In genomic region chr3:126208182-126208581, GRCh38 we compare ENCODE assay signal across 19 cellular contexts. TPM values are rescaled to one million over a fixed set of nuclear protein-coding genes. Genes with fewer than 3 reads are reported as not detected.
A peak's percentile ranks its signal among the peaks of the same experiment; 100 is the strongest.
DNase-seq lines count a peak whose midpoint lies in the region; ATAC-seq, FAIRE-seq and TF ChIP-seq lines count a peak whose summit lies in the region.
"Had no signal": no experiment of that assay in that cellular context is flagged by ENCODE, and none has a peak within 500 bp of the region (broad histone marks: within the 10 kb centered on the region; RNA-seq: fewer than 3 reads in every experiment).

No MANE protein-coding gene starts in this region.

- H2BK5ac ChIP-seq in IMR-90 (ENCODE audit: low read depth, low read length, poor library complexity, severe bottlenecking), result peak overlapping the region; percentile 82

- H3K9me1 ChIP-seq in IMR-90 (ENCODE audit: insufficient read depth, low read length), result peaks cover 2% of the 10 kb centered on the region; the same call in 1 of the 2 replicates
- no peaks in the 10 kb centered on the region for H3K9me1 ChIP-seq in keratinocyte (ENCODE audit: control insufficient read depth, extremely low read depth, insufficient read depth, low read length)

- peak overlapping the region; percentile 92 for H3K14ac ChIP-seq in IMR-90 (replicated peaks; ENCODE audit: low read depth, low read length)

- peak overlapping the region; percentile 90 for H4K91ac ChIP-seq in IMR-90 (ENCODE audit: insufficient read depth, low read depth, low read length)

- peak overlapping the region; percentile 71; the same call in 1 of the 2 replicates for H3K18ac ChIP-seq in IMR-90 (ENCODE audit: low read depth, low read length)

- peak overlapping the region; percentile 61; the same call in 1 of the 2 replicates for H4K5ac ChIP-seq in IMR-90 (ENCODE audit: low read depth, low read length)

- no peak for TF ChIP-seq POLR2A in IMR-90 (IDR thresholded peaks at IDR 0.05; ENCODE audit: low read depth, low read length)

- H3K9me3 ChIP-seq in IMR-90 (ENCODE audit: control insufficient read depth, insufficient read depth, low read length) (no peaks in the 10 kb centered on the region), ascending aorta (no peaks in the 10 kb centered on the region), keratinocyte (ENCODE audit: control insufficient read depth, low read depth, low read length) (no peaks in the 10 kb centered on the region), upper lobe of right lung (no peaks in the 10 kb centered on the region)
- H3K9me3 ChIP-seq: Caco-2, mucosa of descending colon, right lobe of liver had no signal

- H3K79me2 ChIP-seq in ACC112 (ENCODE audit: control insufficient read depth, insufficient read depth, low read length, unreplicated experiment) (no peaks in the 10 kb centered on the region), keratinocyte (ENCODE audit: control insufficient read depth, insufficient read depth, low read length) (no peaks in the 10 kb centered on the region)

- peak overlapping the region; percentile 87 for H2BK20ac ChIP-seq in IMR-90 (ENCODE audit: low read depth, low read length)

- CTCF ChIA-PET in IMR-90 (lab: Yijun Ruan, JAX), result interaction anchor here (0.8 to 1.7 kb wide), 2 partner anchors 10 kb away, joined by 4 to 11 read pairs; no protein-coding TSS in a partner anchor

- H3K27ac ChIP-seq in ACC112 (ENCODE audit: low read depth, low read length) (peak overlapping the region; percentile 98), IMR-90 (ENCODE audit: insufficient read depth, low read length) (no peak overlapping the region), ascending aorta (peak overlapping the region; percentile 86 to 87), keratinocyte (ENCODE audit: control insufficient read depth, insufficient read depth, low read length) (peak overlapping the region; percentile 49), upper lobe of right lung (no peak overlapping the region)
- H3K27ac ChIP-seq: right lobe of liver had no signal

- FAIRE-seq in keratinocyte (lab: Jason Lieb, UNC), result no peak

- no CpG with 5 or more reads among the region's 2 CpGs for WGBS in IMR-90 (ENCODE audit: extremely low coverage in 2 of 2, insufficient read length in 1 of 2), 2 experiments

- H3K9ac ChIP-seq in IMR-90 (ENCODE audit: low read depth, low read length) (no peak overlapping the region), keratinocyte (ENCODE audit: control insufficient read depth, extremely low read depth, insufficient read depth, low read length) (no peak overlapping the region)

- H3K4me1 ChIP-seq in ACC112 (ENCODE audit: control insufficient read depth, insufficient read depth, low read length, unreplicated experiment), result peaks cover 39% of the 10 kb centered on the region
- peaks cover 5% of the 10 kb centered on the region for H3K4me1 ChIP-seq in IMR-90 (ENCODE audit: control insufficient read depth, insufficient read depth, low read length)
- H3K4me1 ChIP-seq in ascending aorta, result peaks cover 16 to 49% of the 10 kb centered on the region in 2 donors
- H3K4me1 ChIP-seq in keratinocyte (ENCODE audit: control insufficient read depth, extremely low read depth, insufficient read depth, low read length), result peaks cover 16% of the 10 kb centered on the region
- H3K4me1 ChIP-seq in upper lobe of right lung, result peaks cover 1% of the 10 kb centered on the region

- no peak for TF ChIP-seq RAD21 in IMR-90 (IDR thresholded peaks at IDR 0.05; ENCODE audit: low read length)

- POLR2A ChIA-PET in IMR-90 (lab: Charles Lee; ENCODE audit: unreplicated experiment), result interaction anchor here (0.6 kb wide), 1 partner anchor 42 kb away, joined by 3 read pairs; no protein-coding TSS in a partner anchor

- peak overlapping the region; percentile 77 for H3K23ac ChIP-seq in IMR-90 (ENCODE audit: low read depth, low read length)

- BruUV-seq in IMR-90 (replicated peaks; lab: Mats Ljungman, UMichigan), result no TSS peak

- no peaks in the 10 kb centered on the region for H3K79me1 ChIP-seq in IMR-90 (ENCODE audit: low read depth in 1 of 2, low read length in 2 of 2)

- H3K4me3 ChIP-seq in ACC112 (ENCODE audit: low read depth, low read length) (peak overlapping the region; percentile 72), IMR-90 (ENCODE audit: insufficient read depth, low read depth, low read length) (no peak overlapping the region), ascending aorta (no peak overlapping the region), keratinocyte (ENCODE audit: control insufficient read depth in 2 of 3, extremely low read depth in 1 of 3, insufficient read depth in 2 of 3, low read depth in 1 of 3, low read length in 3 of 3) (peak overlapping the region in 1 of 3 experiments; percentile 3), upper lobe of right lung (no peak overlapping the region)
- H3K4me3 ChIP-seq: GM23338, mucosa of descending colon, right lobe of liver had no signal

- H2BK15ac ChIP-seq in IMR-90 (ENCODE audit: low read depth, low read length), result peak overlapping the region; percentile 61; the same call in 2 of the 3 replicates

- H4K8ac ChIP-seq in IMR-90 (ENCODE audit: low read depth in 2 of 2, low read length in 2 of 2), result peak overlapping the region; percentile 29 to 82; a peak in 3 of 4 replicates

- peak overlapping the region; percentile 88; the same call in 1 of the 2 replicates for H2AK5ac ChIP-seq in IMR-90 (ENCODE audit: low read depth, low read length)

- in situ Hi-C loops in IMR-90 (cut with MboI; ENCODE audit: low sequenced_read_pairs), result no loop called here

- intact Hi-C loops in IMR-90 (cut with micrococcal nuclease) (no loop called here), ascending aorta (cut with DNase I) (loop anchor here (2.0 to 5.0 kb wide), 3 partner anchors 59 to 269 kb away; partner anchors contain the start of gene ZXDC), upper lobe of right lung (cut with DNase I) (no loop called here)

- H4K20me1 ChIP-seq in IMR-90 (ENCODE audit: insufficient read depth, low read length) (no peaks in the 10 kb centered on the region), keratinocyte (ENCODE audit: control insufficient read depth, extremely low read depth, insufficient read depth, low read length) (no peaks in the 10 kb centered on the region)

- no peaks in the 10 kb centered on the region for H3K36me3 ChIP-seq in ACC112 (ENCODE audit: insufficient read depth, low read length)
- H3K36me3 ChIP-seq in IMR-90 (ENCODE audit: control insufficient read depth, insufficient read depth, low read length), result no peaks in the 10 kb centered on the region
- no peaks in the 10 kb centered on the region for H3K36me3 ChIP-seq in ascending aorta
- H3K36me3 ChIP-seq in keratinocyte (ENCODE audit: control insufficient read depth in 2 of 2, extremely low read depth in 1 of 2, insufficient read depth in 2 of 2, low read length in 2 of 2), result no peaks in the 10 kb centered on the region
- H3K36me3 ChIP-seq in upper lobe of right lung, result no peaks in the 10 kb centered on the region
- H3K36me3 ChIP-seq: right lobe of liver had no signal

- dilution Hi-C loops in IMR-90 (cut with HindIII; ENCODE audit: low sequenced_read_pairs, unreplicated experiment) (no loop called here), keratinocyte (cut with MboI; ENCODE audit: extremely low pct_ligation_motif_present, low sequenced_read_pairs) (no loop called here)

- peak overlapping the region; percentile 70; the same call in 1 of the 2 replicates for H3K56ac ChIP-seq in IMR-90 (ENCODE audit: extremely low read depth, insufficient read depth, low read length)

- H2AK9ac ChIP-seq in IMR-90 (replicated peaks; ENCODE audit: low read depth, low read length, poor library complexity), result peak overlapping the region; percentile 52

- H2BK120ac ChIP-seq in IMR-90 (ENCODE audit: low read depth, low read length), result peak overlapping the region; percentile 96

- no peak overlapping the region; the same call in 1 of the 2 replicates for H3K4me2 ChIP-seq in IMR-90 (ENCODE audit: low read depth, low read length)
- peak overlapping the region; percentile 54 for H3K4me2 ChIP-seq in keratinocyte (ENCODE audit: control insufficient read depth, extremely low read depth, insufficient read depth, low read depth, low read length)
- H3K4me2 ChIP-seq: GM23338 had no signal

- H2AFZ ChIP-seq in ACC112 (ENCODE audit: low read length, unreplicated experiment), result no peak overlapping the region
- peak overlapping the region; percentile 39 for H2AFZ ChIP-seq in IMR-90 (replicated peaks; ENCODE audit: low read length, poor library complexity)
- peak overlapping the region; percentile 58 for H2AFZ ChIP-seq in keratinocyte (ENCODE audit: control insufficient read depth, low read length)
- H2AFZ ChIP-seq: GM23338 had no signal

- H3K4ac ChIP-seq in IMR-90 (ENCODE audit: low read depth, low read length), result peak overlapping the region; percentile 68

- H3K27me3 ChIP-seq in ACC112 (ENCODE audit: insufficient read depth, low read length) (no peaks in the 10 kb centered on the region), IMR-90 (ENCODE audit: control insufficient read depth, insufficient read depth, low read length) (no peaks in the 10 kb centered on the region; the same call in 1 of the 2 replicates), ascending aorta (no peaks in the 10 kb centered on the region), keratinocyte (ENCODE audit: control insufficient read depth, extremely low read depth, insufficient read depth, low read length) (no peaks in the 10 kb centered on the region), upper lobe of right lung (no peaks in the 10 kb centered on the region)
- H3K27me3 ChIP-seq: right lobe of liver had no signal

- no peak for TF ChIP-seq CTCF in IMR-90 (conservative IDR thresholded peaks at IDR 0.05; ENCODE audit: low read depth, low read length)
- no peak for TF ChIP-seq CTCF in ascending aorta (IDR thresholded peaks at IDR 0.05)
- TF ChIP-seq CTCF in keratinocyte (optimal IDR thresholded peaks at IDR 0.05 in 1 of 3, IDR thresholded peaks at IDR 0.05 in 1 of 3, conservative IDR thresholded peaks at IDR 0.05 in 1 of 3; ENCODE audit: extremely low read depth in 1 of 3, insufficient read depth in 2 of 3, low read length in 3 of 3), result no peak
- no peak for TF ChIP-seq CTCF in upper lobe of right lung (IDR thresholded peaks at IDR 0.05)

- DNase-seq in IMR-90, result no peak
- no peak for DNase-seq in ascending aorta (ENCODE audit: low spot score in 2 of 2)
- DNase-seq in keratinocyte (ENCODE audit: low read depth, low spot score), result no peak
- no peak for DNase-seq in DMS79 treated with DMSO at 0.1 percent for 48 hours (lab: John Stamatoyannopoulos, UW)
- no peak for DNase-seq in cerebellar cortex (ENCODE audit: low spot score)
- DNase-seq in upper lobe of right lung, result no peak
- no peak for DNase-seq in NCI-H510A treated with DMSO at 0.1 percent for 48 hours (lab: John Stamatoyannopoulos, UW)
- DNase-seq: activated B cell treated with CpG ODN at 0.5 μM for 24 hours; activated naive CD8-positive, alpha-beta T cell treated with anti-CD3 and anti-CD28 coated beads, Interleukin-2, amount 10 ng/mL, durations not matched to agents 7 days and 5 days; activated T-cell treated with anti-CD3 and anti-CD28 coated beads, Interleukin-2, amount 50 U/mL, for 72 hours; Caco-2; endodermal cell; NCI-H1048; stimulated activated naive CD8-positive, alpha-beta T cell treated with anti-CD3 and anti-CD28 coated beads, Interleukin-15, amount 100 ng/mL, for 72 hours; T-helper 17 cell had no signal

- no peak for ATAC-seq in IMR-90 (ENCODE audit: low read depth)
- ATAC-seq in upper lobe of right lung, result no peak
- ATAC-seq: activated T-cell treated with anti-CD3 and anti-CD28 coated beads, Interleukin-2, amount 50 U/mL, for 72 hours; GM23338; stimulated activated naive CD8-positive, alpha-beta T cell treated with anti-CD3 and anti-CD28 coated beads, Interleukin-15, amount 100 ng/mL, for 72 hours; T-helper 17 cell had no signal

RNA-seq across cellular contexts. Expression of gene ALDH1L1, which starts 27.8 kb away (rescaled TPM):
- total RNA-seq in IMR-90 (2012; rRNA removed) (not detected in 2 replicates), ascending aorta (36.1 TPM), upper lobe of right lung (3.3 TPM)
- polyA plus RNA-seq in IMR-90 (2012; rRNA removed) (not detected in 2 replicates), keratinocyte (0.09 to 0.35 TPM (median 0.17 TPM) in 3 replicates)
- not detected in 2 replicates for polyA plus RNA-seq in IMR-90 (2012; cell fraction: cytosol; rRNA removed)
- polyA plus RNA-seq in IMR-90 (2012; cell fraction: nucleus; rRNA removed; ENCODE audit: low replicate concordance), result 0.24 TPM in 1 of 2 replicates, not detected in the other
- not detected for polyA plus RNA-seq in keratinocyte (2011; ENCODE audit: low read depth)
- polyA plus RNA-seq in keratinocyte (2011; cell fraction: cytosol; rRNA removed), result 0.15 and 0.19 TPM in 2 replicates
- 0.20 and 0.25 TPM in 2 replicates for polyA plus RNA-seq in keratinocyte (2011; cell fraction: nucleus; rRNA removed)
- polyA plus RNA-seq in keratinocyte (2012; ENCODE audit: low replicate concordance), result 0.23 and 0.30 TPM in 2 replicates
- 0.23 to 0.77 TPM (median 0.30 TPM) in 3 replicates for polyA minus RNA-seq in keratinocyte
- polyA minus RNA-seq in keratinocyte (2011; cell fraction: cytosol; rRNA and poly(A)+ RNA removed), result not detected
- not detected in 2 replicates for polyA minus RNA-seq in keratinocyte (2011; cell fraction: nucleus; rRNA and poly(A)+ RNA removed)
- total RNA-seq: activated B cell treated with CpG ODN at 0.5 μM for 24 hours; activated naive CD8-positive, alpha-beta T cell treated with anti-CD3 and anti-CD28 coated beads, Interleukin-2, amount 10 ng/mL, durations not matched to agents 7 days and 5 days; T-helper 17 cell had no signal

Comparison
In these comparisons a context has a peak if more than half of its experiments do, and no peak if none do; other contexts are left out.
1. H3K27ac ChIP-seq: peak in ACC112 (single experiment), ascending aorta (2 of 2) and keratinocyte (single experiment); none in IMR-90 (single experiment) and upper lobe of right lung (single experiment).